Comparison of ENCODE assay signal across 12 cellular contexts in genomic region chr15:49877117-49877860, GRCh38.
DNase-seq lines count a peak whose midpoint lies in the region; ATAC-seq and TF ChIP-seq lines count a peak whose summit lies in the region.
"Had no signal": no experiment of that assay in that cellular context is flagged by ENCODE, and none has a peak within 500 bp of the region (broad histone marks: within the 10 kb centered on the region; RNA-seq: fewer than 3 reads in every experiment).

No MANE protein-coding gene starts in this region.

- H3K27me3 ChIP-seq in mucosa of rectum (ENCODE audit: control insufficient read depth in 2 of 2, insufficient read depth in 2 of 2, low read length in 2 of 2), result no peaks in the 10 kb centered on the region
- no peaks in the 10 kb centered on the region for H3K27me3 ChIP-seq in thyroid gland

- H3K27ac ChIP-seq in mucosa of rectum (ENCODE audit: low read depth in 2 of 2, low read length in 2 of 2) (peak overlapping the region; percentile 16 to 70), thyroid gland (peak overlapping the region; percentile 40 to 59 (median 53))

- DNase-seq in NCI-H82 treated with DMSO at 0.1 percent for 48 hours (lab: John Stamatoyannopoulos, UW; ENCODE audit: unreplicated experiment), result peak; percentile 46
- no peak for DNase-seq in thyroid gland
- no peak for DNase-seq in ureter (ENCODE audit: low spot score)
- no peak for DNase-seq in NCI-H2081 (lab: John Stamatoyannopoulos, UW)
- DNase-seq: activated T-cell treated with anti-CD3 and anti-CD28 coated beads, Interleukin-2, amount 50 U/mL, for 1 hour; central memory CD4-positive, alpha-beta T cell; DMS 273 treated with DMSO at 0.1 percent for 48 hours; hypothalamus; NCI-H187 treated with DMSO at 0.1 percent for 48 hours had no signal

- no peak for TF ChIP-seq POLR2A in thyroid gland (IDR thresholded peaks at IDR 0.05)

- WGBS in thyroid gland, 2 donors, result 76 to 84% methylated on average over 7 of the region's 7 CpGs

- TF ChIP-seq CTCF in thyroid gland (IDR thresholded peaks at IDR 0.05), result no peak

- H3K4me3 ChIP-seq in mucosa of rectum (ENCODE audit: low read length in 2 of 2) (no peak overlapping the region), thyroid gland (replicated peaks in 1 of 3) (no peak overlapping the region)

- H3K9me3 ChIP-seq in mucosa of rectum (ENCODE audit: control insufficient read depth in 2 of 2, low read length in 2 of 2), result no peaks in the 10 kb centered on the region
- H3K9me3 ChIP-seq in thyroid gland, result no peaks in the 10 kb centered on the region

- peaks cover 0 to 7% of the 10 kb centered on the region in 2 donors for H3K4me1 ChIP-seq in mucosa of rectum (ENCODE audit: control insufficient read depth in 2 of 2, insufficient read depth in 2 of 2, low read length in 2 of 2)
- H3K4me1 ChIP-seq in thyroid gland, result peaks cover 0 to 13% of the 10 kb centered on the region in 2 donors

- H3K36me3 ChIP-seq in mucosa of rectum (ENCODE audit: control insufficient read depth in 2 of 2, insufficient read depth in 2 of 2, low read length in 2 of 2) (no peaks in the 10 kb centered on the region), thyroid gland (no peaks in the 10 kb centered on the region)

- ATAC-seq in esophagus mucosa (peak; percentile 54), GM18909 (IDR thresholded peaks at IDR 0.05; ENCODE audit: poor library complexity, unreplicated experiment) (no peak)

- intact Hi-C loops in thyroid gland (cut with DNase I), result no loop called here

- peak overlapping the region in 1 of 2 donors; percentile 11 for H3K9ac ChIP-seq in mucosa of rectum (ENCODE audit: low read depth in 1 of 2, low read length in 2 of 2)
